Comparison of ENCODE assay signal across 1 cellular context in genomic region chr22:38212442-38212841, GRCh38.
TF ChIP-seq lines count a peak whose summit lies in the region.

No MANE protein-coding gene starts in this region.

TF ChIP-seq in HEK293, 187 proteins besides CTCF, POLR2A, EP300 and RAD21 (continued from another document):
- no peak for TF ChIP-seq ZBTB11 (tag by site-specific recombination; conservative IDR thresholded peaks at IDR 0.05; ENCODE audit: low read depth)
- no peak for TF ChIP-seq HIC1 (tag by site-specific recombination; IDR thresholded peaks at IDR 0.05)
- TF ChIP-seq ZNF624 (tag by site-specific recombination; IDR thresholded peaks at IDR 0.05), result no peak
- no peak for TF ChIP-seq ZNF558 (tag by site-specific recombination; IDR thresholded peaks at IDR 0.05)
